Comparison of ENCODE assay signal across 18 cellular contexts in genomic region chr18:26803643-26804042, GRCh38.
DNase-seq lines count a peak whose midpoint lies in the region; ATAC-seq, FAIRE-seq and TF ChIP-seq lines count a peak whose summit lies in the region.
"Had no signal": no experiment of that assay in that cellular context is flagged by ENCODE, and none has a peak within 500 bp of the region (broad histone marks: within the 10 kb centered on the region; RNA-seq: fewer than 3 reads in every experiment).

No MANE protein-coding gene starts in this region.

- no peaks in the 10 kb centered on the region for H3K79me2 ChIP-seq in DND-41 (ENCODE audit: insufficient read depth, low read length)
- no peaks in the 10 kb centered on the region for H3K79me2 ChIP-seq in HepG2 (ENCODE audit: insufficient read depth, low read length)

- H3K4me1 Mint-ChIP-seq in glutamatergic neuron (ENCODE audit: low read depth, unreplicated experiment) = peaks cover 4% of the 10 kb centered on the region
- H3K4me1 Mint-ChIP-seq: memory B cell; naive thymus-derived CD8-positive, alpha-beta T cell had no signal

- no peaks in the 10 kb centered on the region for H3K27me3 Mint-ChIP-seq in glutamatergic neuron (ENCODE audit: unreplicated experiment)
- H3K27me3 Mint-ChIP-seq: activated CD4-positive, alpha-beta memory T cell treated with anti-CD3 and anti-CD28 coated beads for 36 hours; memory B cell had no signal

- TF ChIP-seq POLR2A in HepG2 (IDR thresholded peaks at IDR 0.05; ENCODE audit: insufficient read depth in 1 of 2, low read depth in 2 of 2, low read length in 2 of 2) = no peak

- H4K20me1 ChIP-seq in DND-41 (ENCODE audit: insufficient read depth, low read length) (no peaks in the 10 kb centered on the region), HepG2 (ENCODE audit: insufficient read depth, low read length) (no peaks in the 10 kb centered on the region)

- no peak for TF ChIP-seq EP300 in HepG2 (IDR thresholded peaks at IDR 0.05; ENCODE audit: low read depth in 2 of 2, low read length in 2 of 2)
- no peak for TF ChIP-seq EP300 in HepG2 (CRISPR knock-in tag; IDR thresholded peaks at IDR 0.05; ENCODE audit: borderline replicate concordance)

- no peak for FAIRE-seq in HepG2 (lab: Jason Lieb, UNC)
- FAIRE-seq: G401.6, GM12891 had no signal

- H3K36me3 Mint-ChIP-seq in glutamatergic neuron (ENCODE audit: unreplicated experiment) = peaks cover 7% of the 10 kb centered on the region
- H3K36me3 Mint-ChIP-seq: activated CD4-positive, alpha-beta memory T cell treated with anti-CD3 and anti-CD28 coated beads for 36 hours; memory B cell had no signal

- TF ChIP-seq CTCF in DND-41 (IDR thresholded peaks at IDR 0.05; ENCODE audit: borderline replicate concordance, extremely low read depth, low read length, poor library complexity, severe bottlenecking) (peak; percentile 40), HepG2 (CRISPR knock-in tag; IDR thresholded peaks at IDR 0.05) (no peak), glutamatergic neuron (IDR thresholded peaks at IDR 0.05; ENCODE audit: partially characterized antibody, unreplicated experiment) (no peak)

- H3K4me2 ChIP-seq in DND-41 (ENCODE audit: insufficient read depth, low read length) (no peak overlapping the region), HepG2 (ENCODE audit: low read depth, low read length) (no peak overlapping the region)

- H3K4me3 ChIP-seq in DND-41 (ENCODE audit: low read depth in 1 of 2, low read length in 2 of 2) = no peak overlapping the region
- H3K4me3 ChIP-seq in HepG2 (replicated peaks in 1 of 3; ENCODE audit: insufficient read depth in 1 of 3, low read depth in 2 of 3, low read length in 3 of 3) = no peak overlapping the region
- H3K4me3 ChIP-seq: ascending aorta had no signal

- ATAC-seq in DND-41 (ENCODE audit: insufficient read depth, low read depth) = no peak
- no peak for ATAC-seq in HepG2
- ATAC-seq: naive thymus-derived CD8-positive, alpha-beta T cell had no signal

- H3K4me1 ChIP-seq in DND-41 (ENCODE audit: insufficient read depth, low read length) (peaks cover 32% of the 10 kb centered on the region), HepG2 (ENCODE audit: insufficient read depth, low read length) (no peaks in the 10 kb centered on the region)
- H3K4me1 ChIP-seq: ascending aorta had no signal

- no peak overlapping the region for H3K27ac Mint-ChIP-seq in glutamatergic neuron (ENCODE audit: unreplicated experiment)
- H3K27ac Mint-ChIP-seq: activated CD4-positive, alpha-beta memory T cell treated with anti-CD3 and anti-CD28 coated beads for 36 hours; memory B cell; naive thymus-derived CD8-positive, alpha-beta T cell; T-helper 1 cell treated with Interleukin-12 subunit alpha and Interleukin-12 subunit beta and Interleukin-4 antibody, amounts not matched to agents 30 μg/mL and 1 μg/mL, for 36 hours had no signal

- CTCF ChIA-PET in HEK293T (lab: Yijun Ruan, JAX) (interaction anchor here (0.6 to 2.9 kb wide), 10 partner anchors 8 to 384 kb away, joined by 3 to 11 read pairs (median 4); no protein-coding TSS in a partner anchor), HepG2 (lab: Yijun Ruan, JAX; ENCODE audit: low intra/inter-chr PET ratio, low total read pairs) (no interaction called here)

- H3K36me3 ChIP-seq in DND-41 (ENCODE audit: insufficient read depth, low read length) (no peaks in the 10 kb centered on the region), HepG2 (replicated peaks in 1 of 2; ENCODE audit: control insufficient read depth in 1 of 2, insufficient read depth in 2 of 2, low read length in 2 of 2) (no peaks in the 10 kb centered on the region)
- H3K36me3 ChIP-seq: ascending aorta had no signal

- intact Hi-C loops in HepG2 (cut with micrococcal nuclease; ENCODE audit: unreplicated experiment) = no loop called here

- no peak overlapping the region for H3K27ac ChIP-seq in DND-41 (ENCODE audit: low read length)
- no peak overlapping the region for H3K27ac ChIP-seq in HepG2 (ENCODE audit: extremely low read length, insufficient read depth, low read length)
- H3K27ac ChIP-seq: ascending aorta had no signal

- BruUV-seq in HepG2 (replicated peaks; lab: Mats Ljungman, UMichigan) = no TSS peak

- DNase-seq in DND-41 = peak; percentile 37
- no peak for DNase-seq in HEK293T (ENCODE audit: extremely low spot score)
- DNase-seq in OCI-M1 (lab: John Stamatoyannopoulos, UW) = peak; percentile 21
- DNase-seq in HepG2 (ENCODE audit: low spot score) = no peak
- DNase-seq in stimulated activated CD4-positive, alpha-beta T cell treated with anti-CD3 and anti-CD28 coated beads, Interleukin-15, amount 100 ng/mL, for 24 hours = no peak
- DNase-seq in putamen (ENCODE audit: low spot score) = no peak
- no peak for DNase-seq in NK-92 (lab: John Stamatoyannopoulos, UW; ENCODE audit: unreplicated experiment)
- no peak for DNase-seq in glutamatergic neuron
- DNase-seq: activated CD4-positive, alpha-beta memory T cell treated with anti-CD3 and anti-CD28 coated beads for 36 hours; activated naive CD4-positive, alpha-beta T cell treated with anti-CD3 and anti-CD28 coated beads, Interleukin-2, amount 50 U/mL, for 16 hours; islet precursor cell; naive thymus-derived CD8-positive, alpha-beta T cell; NCI-H2107 had no signal

- in situ Hi-C loops in HepG2 (cut with HindIII; ENCODE audit: extremely low pct_ligation_motif_present, low pct_unique_long_range_greater_than_20kb) = loop anchor here (25.0 kb wide), 1 partner anchor 509 kb away; no protein-coding TSS in a partner anchor

- H3K27me3 ChIP-seq in DND-41 (ENCODE audit: insufficient read depth, low read length, poor library complexity) (no peaks in the 10 kb centered on the region), HepG2 (ENCODE audit: control insufficient read depth in 1 of 2, insufficient read depth in 2 of 2, low read length in 2 of 2) (no peaks in the 10 kb centered on the region)
- H3K27me3 ChIP-seq: ascending aorta had no signal

- no peak overlapping the region for H3K9ac ChIP-seq in DND-41 (ENCODE audit: low read depth, low read length)
- H3K9ac ChIP-seq in HepG2 (ENCODE audit: insufficient read depth, low read depth, low read length) = no peak overlapping the region

- POLR2A ChIA-PET in HEK293T (lab: Yijun Ruan, JAX) = no interaction called here
- POLR2A ChIA-PET in HepG2 (lab: Yijun Ruan, JAX) = no interaction called here

- peaks cover 2% of the 10 kb centered on the region for H3K9me3 Mint-ChIP-seq in glutamatergic neuron (ENCODE audit: unreplicated experiment)

- no peaks in the 10 kb centered on the region for H3K9me3 ChIP-seq in DND-41 (ENCODE audit: insufficient read depth, low read length, severe bottlenecking)
- no peaks in the 10 kb centered on the region for H3K9me3 ChIP-seq in HepG2 (ENCODE audit: low read length)
- H3K9me3 ChIP-seq: ascending aorta had no signal

- H2AFZ ChIP-seq in DND-41 (ENCODE audit: low read depth, low read length) (no peak overlapping the region), HepG2 (ENCODE audit: low read length) (no peak overlapping the region)

- TF ChIP-seq RAD21 in HepG2 (CRISPR knock-in tag; IDR thresholded peaks at IDR 0.05) = no peak

- no peak overlapping the region for H3K4me3 Mint-ChIP-seq in glutamatergic neuron (ENCODE audit: unreplicated experiment)
- H3K4me3 Mint-ChIP-seq: activated CD4-positive, alpha-beta memory T cell treated with anti-CD3 and anti-CD28 coated beads for 36 hours; memory B cell; naive thymus-derived CD8-positive, alpha-beta T cell; T-helper 1 cell treated with Interleukin-12 subunit alpha and Interleukin-12 subunit beta and Interleukin-4 antibody, amounts not matched to agents 30 μg/mL and 1 μg/mL, for 36 hours had no signal

TF ChIP-seq in HEK293T, 16 proteins besides CTCF, POLR2A, EP300 and RAD21:
- TF ChIP-seq BHLHE40 (IDR thresholded peaks at IDR 0.05; ENCODE audit: borderline replicate concordance) = no peak
- 0 out of 2 replicates have a peak, but pooled peaks have one; percentile 27 for TF ChIP-seq ZNF384 (IDR thresholded peaks at IDR 0.05)

TF ChIP-seq in HepG2, 621 proteins besides CTCF, POLR2A, EP300 and RAD21 (continues in another document):
- no peak for TF ChIP-seq ZBTB33 (CRISPR knock-in tag; IDR thresholded peaks at IDR 0.05)
- TF ChIP-seq ZNF644 (CRISPR knock-in tag; IDR thresholded peaks at IDR 0.05; ENCODE audit: low read depth) = no peak
- TF ChIP-seq STAG1 (CRISPR knock-in tag; IDR thresholded peaks at IDR 0.05) = peak; percentile 22
- no peak for TF ChIP-seq CSRNP1 (CRISPR knock-in tag; IDR thresholded peaks at IDR 0.05)

Comparison
In these comparisons a context has a peak if more than half of its experiments do, and no peak if none do; other contexts are left out.
1. DNase-seq: peak in DND-41 (single experiment) and OCI-M1 (single experiment); none in HEK293T (single experiment), HepG2 (single experiment), stimulated activated CD4-positive, alpha-beta T cell treated with anti-CD3 and anti-CD28 coated beads, Interleukin-15, amount 100 ng/mL, for 24 hours (single experiment), putamen (single experiment), NK-92 (single experiment) and glutamatergic neuron (single experiment).